In genomic region chr16:3168706-3169105, GRCh38 we compare ENCODE assay signal across 30 cellular contexts. TPM values are rescaled to one million over a fixed set of nuclear protein-coding genes. Genes with fewer than 3 reads are reported as not detected.
"Had no signal": no experiment of that assay in that cellular context is flagged by ENCODE, and none has a peak within 500 bp of the region (broad histone marks: within the 10 kb centered on the region; RNA-seq: fewer than 3 reads in every experiment).

No MANE protein-coding gene starts in this region.

- H3K27ac Mint-ChIP-seq: natural killer cell; nephron; neural progenitor cell; progenitor cell of endocrine pancreas; stimulated activated effector memory CD8-positive, alpha-beta T cell treated with anti-CD3 and anti-CD28 coated beads, Interleukin-12 subunit alpha, Interleukin-12 subunit beta, amount 100 ng/mL, for 72 hours; stimulated activated naive B cell treated with anti-CD40 and anti-IgM and Interleukin-4, amounts not matched to agents 10 μg/mL and 1 μg/mL and 100 μg/mL, for 72 hours; stimulated activated naive CD8-positive, alpha-beta T cell treated with anti-CD3 and anti-CD28 coated beads, Interleukin-15, Interleukin-2, amounts not matched to agents 100 ng/mL and 50 ng/mL, for 24 hours had no signal

- H3K36me3 ChIP-seq: neural progenitor cell, ovary, spleen, stomach, thoracic aorta, thyroid gland, tibial nerve, upper lobe of right lung, uterus had no signal

- DNase-seq: naive thymus-derived CD4-positive, alpha-beta T cell; natural killer cell; occipital lobe; ovary; psoas muscle; right cardiac atrium; stimulated activated CD4-positive, alpha-beta T cell treated with anti-CD3 and anti-CD28 coated beads, Interleukin-12 subunit alpha, Interleukin-12 subunit beta, amount 100 ng/mL, for 4 hours; stimulated activated CD4-positive, alpha-beta T cell treated with anti-CD3 and anti-CD28 coated beads, Interleukin-1b, Interleukin-23, amount 100 ng/mL, for 48 hours; stimulated activated CD4-positive, alpha-beta T cell treated with anti-CD3 and anti-CD28 coated beads, Interleukin-4, amount 100 ng/mL, for 1 hour; stimulated activated naive B cell treated with anti-CD40 and anti-IgM and Interleukin-4, amounts not matched to agents 10 μg/mL and 1 μg/mL and 100 μg/mL, for 72 hours; stimulated activated naive CD4-positive, alpha-beta T cell treated with Interleukin-2 at 50 U/mL for 16 hours; stomach; thyroid gland; trophoblast cell; upper lobe of right lung; uterus had no signal

- H3K4me3 ChIP-seq: neural progenitor cell, ovary, psoas muscle, skin epidermis, smooth muscle cell, spleen, stomach, thoracic aorta, thyroid gland, tibial nerve, upper lobe of right lung, uterus had no signal

- H3K36me3 Mint-ChIP-seq: naive thymus-derived CD4-positive, alpha-beta T cell; natural killer cell; neural progenitor cell; stimulated activated naive B cell treated with anti-CD40 and anti-IgM and Interleukin-4, amounts not matched to agents 10 μg/mL and 1 μg/mL and 100 μg/mL, for 72 hours had no signal

- ATAC-seq: naive thymus-derived CD4-positive, alpha-beta T cell; natural killer cell; psoas muscle; right cardiac atrium; sciatic nerve; stimulated activated effector memory CD8-positive, alpha-beta T cell treated with anti-CD3 and anti-CD28 coated beads, Interleukin-12 subunit alpha, Interleukin-12 subunit beta, amount 100 ng/mL, for 72 hours; stimulated activated naive B cell treated with anti-CD40 and anti-IgM and Interleukin-4, amounts not matched to agents 10 μg/mL and 1 μg/mL and 100 μg/mL, for 72 hours; upper lobe of right lung had no signal

- H3K4me3 Mint-ChIP-seq: naive thymus-derived CD4-positive, alpha-beta T cell; natural killer cell; nephron; neural progenitor cell; stimulated activated effector memory CD8-positive, alpha-beta T cell treated with anti-CD3 and anti-CD28 coated beads, Interleukin-12 subunit alpha, Interleukin-12 subunit beta, amount 100 ng/mL, for 72 hours; stimulated activated naive B cell treated with anti-CD40 and anti-IgM and Interleukin-4, amounts not matched to agents 10 μg/mL and 1 μg/mL and 100 μg/mL, for 72 hours; stimulated activated naive CD8-positive, alpha-beta T cell treated with anti-CD3 and anti-CD28 coated beads, Interleukin-15, Interleukin-2, amounts not matched to agents 100 ng/mL and 50 ng/mL, for 24 hours had no signal

- H3K9me3 Mint-ChIP-seq: natural killer cell; neural progenitor cell; stimulated activated effector memory CD8-positive, alpha-beta T cell treated with anti-CD3 and anti-CD28 coated beads, Interleukin-12 subunit alpha, Interleukin-12 subunit beta, amount 100 ng/mL, for 72 hours; stimulated activated naive B cell treated with anti-CD40 and anti-IgM and Interleukin-4, amounts not matched to agents 10 μg/mL and 1 μg/mL and 100 μg/mL, for 72 hours; stimulated activated naive CD8-positive, alpha-beta T cell treated with anti-CD3 and anti-CD28 coated beads, Interleukin-15, Interleukin-2, amounts not matched to agents 100 ng/mL and 50 ng/mL, for 24 hours had no signal

RNA-seq across cellular contexts. Expression of gene OR1F1, which starts 19.3 kb away (rescaled TPM):
- total RNA-seq: natural killer cell, ovary, progenitor cell of endocrine pancreas, psoas muscle, renal cortical epithelial cell, right cardiac atrium, sciatic nerve, smooth muscle cell, spleen, stomach, subcutaneous adipose tissue, thoracic aorta, thyroid gland, tibial nerve, upper lobe of right lung, urinary bladder, uterus had no signal
